In the genomic region with DNA sequence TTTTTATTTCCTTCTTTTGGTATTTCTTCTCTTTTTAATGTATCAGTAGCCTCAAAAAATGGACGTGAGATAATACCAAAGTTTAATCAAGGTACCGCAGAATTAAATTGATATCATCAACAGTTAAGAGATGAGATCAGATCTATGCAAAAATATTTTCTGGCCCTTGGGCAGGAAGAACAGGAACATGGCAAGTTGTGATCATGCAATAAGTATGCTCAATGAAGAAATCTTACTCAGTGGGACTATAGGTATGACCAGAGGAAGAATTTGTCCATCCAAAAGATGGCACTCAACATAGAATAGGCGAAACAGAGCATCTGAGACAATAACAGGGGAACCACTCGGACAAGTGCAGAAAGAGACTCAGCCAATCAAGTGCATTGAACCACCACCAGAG, we compare ENCODE assay signal across 25 cellular contexts. TPM values are rescaled to one million over a fixed set of nuclear protein-coding genes. Genes with fewer than 3 reads are reported as not detected.
"Had no signal": no experiment of that assay in that cellular context is flagged by ENCODE, and none has a peak within 500 bp of the region (broad histone marks: within the 10 kb centered on the region; RNA-seq: fewer than 3 reads in every experiment).

No MANE protein-coding gene starts in this region.

- H3K36me3 ChIP-seq: breast epithelium had no signal

- H3K4me3 ChIP-seq: breast epithelium, K562, SK-N-MC had no signal

- FAIRE-seq: K562, TTC549 had no signal

- H3K9me3 ChIP-seq: breast epithelium had no signal

- H3K4me1 ChIP-seq: breast epithelium had no signal

- DNase-seq: activated CD4-positive, alpha-beta memory T cell treated with anti-CD3 and anti-CD28 coated beads, Interleukin-2, amount 10 ng/mL, durations not matched to agents 7 days and 5 days; activated CD4-positive, alpha-beta T cell treated with anti-CD3 and anti-CD28 coated beads for 36 hours; activated CD4-positive, alpha-beta T cell treated with anti-CD3 and anti-CD28 coated beads, Interleukin-2, amount 50 U/mL, for 1 hour; activated gamma-delta T cell treated with Interleukin-2 at 50 U/mL for 16 hours; activated naive CD4-positive, alpha-beta T cell treated with anti-CD3 and anti-CD28 coated beads, Interleukin-2, amount 10 ng/mL, durations not matched to agents 7 days and 5 days; activated T-cell treated with anti-CD3 and anti-CD28 coated beads for 4 hours; activated T-cell treated with anti-CD3 and anti-CD28 coated beads, Interleukin-2, amount 50 U/mL, for 48 hours; aorta; central memory CD4-positive, alpha-beta T cell; NCI-H1105 treated with DMSO at 0.1 percent for 48 hours; NCI-H1930; NCI-H2171; NCI-H510A; NCI-H526 treated with DMSO at 0.1 percent for 48 hours; NK-92 treated with Interleukin-12 subunit alpha and Interleukin-12 subunit beta, amount 100 ng/mL, for 24 hours; T-cell; T-helper 2 cell had no signal

- H3K27me3 ChIP-seq: breast epithelium had no signal

- H3K27ac ChIP-seq: breast epithelium, SK-N-MC had no signal

- ATAC-seq: activated CD4-positive, alpha-beta T cell treated with anti-CD3 and anti-CD28 coated beads for 36 hours; K562; Right ventricle myocardium inferior; T-cell had no signal

RNA-seq across cellular contexts. Expression of a gene that starts 0.9 kb away (rescaled TPM):
- total RNA-seq: activated CD4-positive, alpha-beta memory T cell treated with anti-CD3 and anti-CD28 coated beads, Interleukin-2, amount 10 ng/mL, durations not matched to agents 7 days and 5 days; activated CD4-positive, alpha-beta T cell treated with anti-CD3 and anti-CD28 coated beads for 36 hours; activated CD8-positive, alpha-beta memory T cell treated with anti-CD3 and anti-CD28 coated beads for 36 hours; breast epithelium; chondrocyte; K562; Right ventricle myocardium inferior; RPMI7951 had no signal
